In genomic region chr12:9365296-9365695, GRCh38 we compare ENCODE assay signal across 11 cellular contexts.
A peak's percentile ranks its signal among the peaks of the same experiment; 100 is the strongest.
DNase-seq lines count a peak whose midpoint lies in the region; ATAC-seq and TF ChIP-seq lines count a peak whose summit lies in the region.
"Had no signal": no experiment of that assay in that cellular context is flagged by ENCODE, and none has a peak within 500 bp of the region (broad histone marks: within the 10 kb centered on the region; RNA-seq: fewer than 3 reads in every experiment).

No MANE protein-coding gene starts in this region.

- no peaks in the 10 kb centered on the region for H3K9me3 Mint-ChIP-seq in activated T-cell treated with anti-CD3 and anti-CD28 coated beads, Interleukin-2, amount 50 U/mL, for 72 hours
- no peaks in the 10 kb centered on the region for H3K9me3 Mint-ChIP-seq in stimulated activated memory B cell treated with anti-CD40 and anti-IgM and Interleukin-4, amounts not matched to agents 10 μg/mL and 1 μg/mL and 100 μg/mL, for 72 hours
- H3K9me3 Mint-ChIP-seq in HFFc6 = no peaks in the 10 kb centered on the region
- H3K9me3 Mint-ChIP-seq: activated naive CD4-positive, alpha-beta T cell treated with anti-CD3 and anti-CD28 coated beads, Interleukin-2, amount 50 U/mL, for 24 hours had no signal

- H3K36me3 ChIP-seq in esophagus muscularis mucosa = no peaks in the 10 kb centered on the region

- WGBS in esophagus muscularis mucosa = 60% methylated on average over 2 of the region's 2 CpGs

- no peak for TF ChIP-seq CTCF in esophagus muscularis mucosa (IDR thresholded peaks at IDR 0.05)
- no peak for TF ChIP-seq CTCF in HFFc6 (IDR thresholded peaks at IDR 0.05)

- no peak for DNase-seq in activated T-cell treated with anti-CD3 and anti-CD28 coated beads, Interleukin-2, amount 50 U/mL, for 72 hours
- no peak for DNase-seq in activated T-cell treated with anti-CD3 and anti-CD28 coated beads for 4 hours
- DNase-seq in SW480 (ENCODE audit: low spot score) = peak; percentile 52
- peak; percentile 66 for DNase-seq in esophagus muscularis mucosa (ENCODE audit: extremely low spot score)
- DNase-seq in cerebellum (ENCODE audit: low spot score) = no peak
- no peak for DNase-seq in stimulated activated naive CD4-positive, alpha-beta T cell (lab: John Stamatoyannopoulos, UW)
- DNase-seq in HFFc6 = no peak
- DNase-seq: KG1, NCI-H2171 had no signal

- H3K27ac ChIP-seq in esophagus muscularis mucosa (replicated peaks in 1 of 4) = no peak overlapping the region

- peaks cover 0 to 31% (median 3%) of the 10 kb centered on the region in 4 donors for H3K4me1 ChIP-seq in esophagus muscularis mucosa

- H3K4me1 Mint-ChIP-seq in activated T-cell treated with anti-CD3 and anti-CD28 coated beads, Interleukin-2, amount 50 U/mL, for 72 hours (ENCODE audit: low read depth) = peaks cover 51% of the 10 kb centered on the region
- H3K4me1 Mint-ChIP-seq in stimulated activated memory B cell treated with anti-CD40 and anti-IgM and Interleukin-4, amounts not matched to agents 10 μg/mL and 1 μg/mL and 100 μg/mL, for 72 hours = peaks cover 48% of the 10 kb centered on the region
- H3K4me1 Mint-ChIP-seq in HFFc6 (ENCODE audit: low read depth) = peaks cover 16% of the 10 kb centered on the region

- peaks cover 0 to 3% of the 10 kb centered on the region in 2 donors for H3K36me3 Mint-ChIP-seq in activated T-cell treated with anti-CD3 and anti-CD28 coated beads, Interleukin-2, amount 50 U/mL, for 72 hours (ENCODE audit: insufficient read depth in 2 of 2)
- no peaks in the 10 kb centered on the region for H3K36me3 Mint-ChIP-seq in stimulated activated memory B cell treated with anti-CD40 and anti-IgM and Interleukin-4, amounts not matched to agents 10 μg/mL and 1 μg/mL and 100 μg/mL, for 72 hours
- no peaks in the 10 kb centered on the region for H3K36me3 Mint-ChIP-seq in HFFc6 (ENCODE audit: low read depth)

- H3K4me3 ChIP-seq in esophagus muscularis mucosa = no peak overlapping the region

- H3K4me3 Mint-ChIP-seq in activated T-cell treated with anti-CD3 and anti-CD28 coated beads, Interleukin-2, amount 50 U/mL, for 72 hours = peak overlapping the region; percentile 66 to 85
- peak overlapping the region; percentile 70 for H3K4me3 Mint-ChIP-seq in stimulated activated memory B cell treated with anti-CD40 and anti-IgM and Interleukin-4, amounts not matched to agents 10 μg/mL and 1 μg/mL and 100 μg/mL, for 72 hours
- H3K4me3 Mint-ChIP-seq in HFFc6 = no peak overlapping the region
- H3K4me3 Mint-ChIP-seq: activated naive CD4-positive, alpha-beta T cell treated with anti-CD3 and anti-CD28 coated beads, Interleukin-2, amount 50 U/mL, for 24 hours had no signal

- peaks cover 48% of the 10 kb centered on the region for H3K27me3 Mint-ChIP-seq in activated T-cell treated with anti-CD3 and anti-CD28 coated beads, Interleukin-2, amount 50 U/mL, for 72 hours (ENCODE audit: low read depth)
- H3K27me3 Mint-ChIP-seq in stimulated activated memory B cell treated with anti-CD40 and anti-IgM and Interleukin-4, amounts not matched to agents 10 μg/mL and 1 μg/mL and 100 μg/mL, for 72 hours = peaks cover 9% of the 10 kb centered on the region
- H3K27me3 Mint-ChIP-seq in HFFc6 (ENCODE audit: insufficient read depth) = peaks cover 32% of the 10 kb centered on the region
- H3K27me3 Mint-ChIP-seq: activated naive CD4-positive, alpha-beta T cell treated with anti-CD3 and anti-CD28 coated beads, Interleukin-2, amount 50 U/mL, for 24 hours had no signal

- no peak for ATAC-seq in activated T-cell treated with anti-CD3 and anti-CD28 coated beads, Interleukin-2, amount 50 U/mL, for 72 hours (replicated peaks in 1 of 2)
- ATAC-seq in stimulated activated memory B cell treated with anti-CD40 and anti-IgM and Interleukin-4, amounts not matched to agents 10 μg/mL and 1 μg/mL and 100 μg/mL, for 72 hours = no peak

- H3K9me3 ChIP-seq in esophagus muscularis mucosa = no peaks in the 10 kb centered on the region

- no peak for TF ChIP-seq POLR2A in esophagus muscularis mucosa (IDR thresholded peaks at IDR 0.05; ENCODE audit: low read depth)

- no peak for TF ChIP-seq EP300 in esophagus muscularis mucosa (IDR thresholded peaks at IDR 0.05)

- H3K27ac Mint-ChIP-seq in activated T-cell treated with anti-CD3 and anti-CD28 coated beads, Interleukin-2, amount 50 U/mL, for 72 hours = peak overlapping the region; percentile 44
- H3K27ac Mint-ChIP-seq in stimulated activated memory B cell treated with anti-CD40 and anti-IgM and Interleukin-4, amounts not matched to agents 10 μg/mL and 1 μg/mL and 100 μg/mL, for 72 hours = peak overlapping the region; percentile 90
- no peak overlapping the region for H3K27ac Mint-ChIP-seq in HFFc6
- H3K27ac Mint-ChIP-seq: activated naive CD4-positive, alpha-beta T cell treated with anti-CD3 and anti-CD28 coated beads, Interleukin-2, amount 50 U/mL, for 24 hours had no signal

- H3K27me3 ChIP-seq in esophagus muscularis mucosa = no peaks in the 10 kb centered on the region

- intact Hi-C loops in esophagus muscularis mucosa (cut with DNase I) = no loop called here

Comparison
In these comparisons a context has a peak if more than half of its experiments do, and no peak if none do; other contexts are left out.
1. DNase-seq: peak in SW480 (single experiment) and esophagus muscularis mucosa (single experiment); none in activated T-cell treated with anti-CD3 and anti-CD28 coated beads, Interleukin-2, amount 50 U/mL, for 72 hours (0 of 2), activated T-cell treated with anti-CD3 and anti-CD28 coated beads for 4 hours (single experiment), cerebellum (single experiment), stimulated activated naive CD4-positive, alpha-beta T cell (0 of 6) and HFFc6 (single experiment).